In genomic region chr10:35808344-35808743, GRCh38 we compare ENCODE assay signal across 7 cellular contexts.
"Had no signal": no experiment of that assay in that cellular context is flagged by ENCODE, and none has a peak within 500 bp of the region (broad histone marks: within the 10 kb centered on the region; RNA-seq: fewer than 3 reads in every experiment).

No MANE protein-coding gene starts in this region.

- FAIRE-seq: G401.6, GM12891, GM12892, GM18507, GM19239 had no signal

- DNase-seq: GDM1, GF-D8 had no signal
